ENCODE assay signal across 31 cellular contexts in the genomic region with DNA sequence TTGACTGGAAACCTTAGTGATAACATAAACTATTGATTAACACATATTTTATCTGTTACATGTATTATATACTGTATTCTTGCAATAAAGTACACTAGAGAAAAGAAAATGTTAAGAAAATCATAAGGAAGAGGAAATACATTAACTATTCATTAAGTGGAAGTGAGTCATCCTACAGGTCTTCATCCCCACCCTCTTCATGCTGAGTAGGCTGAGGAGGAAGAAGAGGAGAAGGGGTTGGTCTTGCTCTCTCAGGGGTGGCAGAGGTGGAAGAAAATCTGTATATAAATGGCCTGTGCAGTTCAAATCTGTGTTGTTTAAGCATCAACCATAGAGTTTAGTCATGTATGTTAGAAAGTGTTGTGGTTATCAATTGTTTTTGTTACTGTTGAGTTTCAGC.
"Had no signal": no experiment of that assay in that cellular context is flagged by ENCODE, and none has a peak within 500 bp of the region (broad histone marks: within the 10 kb centered on the region; RNA-seq: fewer than 3 reads in every experiment).

No MANE protein-coding gene starts in this region.

- H3K4me1 ChIP-seq: ascending aorta, breast epithelium, colonic mucosa, esophagus squamous epithelium had no signal

- FAIRE-seq: frontal cortex had no signal

- DNase-seq: activated CD4-positive, alpha-beta memory T cell treated with anti-CD3 and anti-CD28 coated beads for 36 hours; activated CD4-positive, alpha-beta T cell treated with anti-CD3 and anti-CD28 coated beads for 36 hours; activated CD4-positive, alpha-beta T cell treated with anti-CD3 and anti-CD28 coated beads, Interleukin-2, amount 10 ng/mL, durations not matched to agents 24 days and 14 days; activated CD4-positive, CD25-positive, alpha-beta regulatory T cell; activated CD4-positive, CD25-positive, alpha-beta regulatory T cell treated with anti-CD3 and anti-CD28 coated beads, Interleukin-2, amount 50 U/mL, for 72 hours; activated CD8-positive, alpha-beta memory T cell treated with anti-CD3 and anti-CD28 coated beads, Interleukin-2, amount 10 ng/mL, durations not matched to agents 7 days and 5 days; activated CD8-positive, alpha-beta memory T cell treated with anti-CD3 and anti-CD28 coated beads, Interleukin-2, amount 50 U/mL, for 4 hours; activated CD8-positive, alpha-beta T cell treated with anti-CD3 and anti-CD28 coated beads, Interleukin-2, amount 10 ng/mL, durations not matched to agents 7 days and 5 days; activated gamma-delta T cell; activated naive CD4-positive, alpha-beta T cell; activated naive CD4-positive, alpha-beta T cell treated with anti-CD3 and anti-CD28 coated beads, Interleukin-2, amount 10 ng/mL, durations not matched to agents 7 days and 5 days; activated naive CD8-positive, alpha-beta T cell treated with anti-CD3 and anti-CD28 coated beads, Interleukin-2, amount 10 ng/mL, durations not matched to agents 7 days and 5 days; activated T-cell treated with anti-CD3 and anti-CD28 coated beads, Interleukin-2, amount 50 U/mL, for 1 hour; activated T-cell treated with anti-CD3 and anti-CD28 coated beads, Interleukin-2, amount 50 U/mL, for 48 hours; central memory CD4-positive, alpha-beta T cell; cerebellar nuclear complex; colonic mucosa; effector CD8-positive, alpha-beta T cell; erythroblast; esophagus squamous epithelium; head of caudate nucleus; hippocampal formation; T-helper 17 cell; T1000 had no signal

- H3K27me3 Mint-ChIP-seq: activated CD4-positive, alpha-beta memory T cell treated with anti-CD3 and anti-CD28 coated beads for 36 hours; activated CD4-positive, alpha-beta T cell treated with anti-CD3 and anti-CD28 coated beads for 36 hours; activated CD4-positive, alpha-beta T cell treated with anti-CD3 and anti-CD28 coated beads, Interleukin-2, amount 10 ng/mL, durations not matched to agents 24 days and 14 days; activated CD8-positive, alpha-beta memory T cell treated with anti-CD3 and anti-CD28 coated beads, Interleukin-2, amount 10 ng/mL, durations not matched to agents 7 days and 5 days; activated naive CD4-positive, alpha-beta T cell treated with anti-CD3 and anti-CD28 coated beads, Interleukin-2, amount 10 ng/mL, durations not matched to agents 7 days and 5 days; activated naive CD8-positive, alpha-beta T cell treated with anti-CD3 and anti-CD28 coated beads, Interleukin-2, amount 10 ng/mL, durations not matched to agents 7 days and 5 days; brain; T-helper 17 cell had no signal

- H3K4me1 Mint-ChIP-seq: activated CD4-positive, alpha-beta T cell treated with anti-CD3 and anti-CD28 coated beads for 36 hours; activated CD4-positive, alpha-beta T cell treated with anti-CD3 and anti-CD28 coated beads, Interleukin-2, amount 10 ng/mL, durations not matched to agents 24 days and 14 days; activated CD8-positive, alpha-beta memory T cell treated with anti-CD3 and anti-CD28 coated beads, Interleukin-2, amount 10 ng/mL, durations not matched to agents 7 days and 5 days; activated naive CD4-positive, alpha-beta T cell treated with anti-CD3 and anti-CD28 coated beads, Interleukin-2, amount 10 ng/mL, durations not matched to agents 7 days and 5 days; activated naive CD8-positive, alpha-beta T cell treated with anti-CD3 and anti-CD28 coated beads, Interleukin-2, amount 10 ng/mL, durations not matched to agents 7 days and 5 days; brain; T-helper 17 cell had no signal

- H3K9me3 ChIP-seq: ascending aorta, colonic mucosa, esophagus squamous epithelium had no signal

- H3K27me3 ChIP-seq: ascending aorta, breast epithelium, cardiac muscle cell, colonic mucosa, esophagus squamous epithelium had no signal

- H3K27ac Mint-ChIP-seq: activated CD4-positive, alpha-beta memory T cell treated with anti-CD3 and anti-CD28 coated beads for 36 hours; activated CD4-positive, alpha-beta T cell treated with anti-CD3 and anti-CD28 coated beads for 36 hours; activated CD4-positive, alpha-beta T cell treated with anti-CD3 and anti-CD28 coated beads, Interleukin-2, amount 10 ng/mL, durations not matched to agents 24 days and 14 days; activated CD8-positive, alpha-beta memory T cell treated with anti-CD3 and anti-CD28 coated beads, Interleukin-2, amount 10 ng/mL, durations not matched to agents 7 days and 5 days; activated CD8-positive, alpha-beta T cell treated with anti-CD3 and anti-CD28 coated beads, Interleukin-2, amount 10 ng/mL, durations not matched to agents 7 days and 5 days; activated naive CD4-positive, alpha-beta T cell treated with anti-CD3 and anti-CD28 coated beads, Interleukin-2, amount 10 ng/mL, durations not matched to agents 7 days and 5 days; activated naive CD4-positive, alpha-beta T cell treated with anti-CD3 and anti-CD28 coated beads, Interleukin-2, amount 50 U/mL, for 72 hours; activated naive CD8-positive, alpha-beta T cell treated with anti-CD3 and anti-CD28 coated beads, Interleukin-2, amount 10 ng/mL, durations not matched to agents 7 days and 5 days; brain; T-helper 17 cell; T-helper 2 cell treated with Interferon-gamma antibody and Interleukin-4, amounts not matched to agents 5 μg/mL and 100 μg/mL, for 36 hours had no signal

- H3K36me3 ChIP-seq: ascending aorta, breast epithelium, cardiac muscle cell, colonic mucosa, esophagus squamous epithelium had no signal

- H3K27ac ChIP-seq: ascending aorta, breast epithelium, cardiac muscle cell, colonic mucosa, esophagus squamous epithelium had no signal

- H3K4me3 ChIP-seq: ascending aorta, breast epithelium, cardiac muscle cell, colonic mucosa, esophagus squamous epithelium had no signal

- H3K36me3 Mint-ChIP-seq: activated CD4-positive, alpha-beta memory T cell treated with anti-CD3 and anti-CD28 coated beads for 36 hours; activated CD8-positive, alpha-beta memory T cell treated with anti-CD3 and anti-CD28 coated beads, Interleukin-2, amount 10 ng/mL, durations not matched to agents 7 days and 5 days; activated naive CD4-positive, alpha-beta T cell treated with anti-CD3 and anti-CD28 coated beads, Interleukin-2, amount 10 ng/mL, durations not matched to agents 7 days and 5 days; activated naive CD4-positive, alpha-beta T cell treated with anti-CD3 and anti-CD28 coated beads, Interleukin-2, amount 50 U/mL, for 72 hours; activated naive CD8-positive, alpha-beta T cell treated with anti-CD3 and anti-CD28 coated beads, Interleukin-2, amount 10 ng/mL, durations not matched to agents 7 days and 5 days; brain had no signal

- ATAC-seq: activated CD4-positive, alpha-beta T cell treated with anti-CD3 and anti-CD28 coated beads for 36 hours; activated CD8-positive, alpha-beta memory T cell treated with anti-CD3 and anti-CD28 coated beads, Interleukin-2, amount 10 ng/mL, durations not matched to agents 7 days and 5 days; activated CD8-positive, alpha-beta T cell treated with anti-CD3 and anti-CD28 coated beads, Interleukin-2, amount 10 ng/mL, durations not matched to agents 7 days and 5 days; activated naive CD4-positive, alpha-beta T cell treated with anti-CD3 and anti-CD28 coated beads, Interleukin-2, amount 50 U/mL, for 72 hours; T-helper 17 cell had no signal

- H3K4me3 Mint-ChIP-seq: activated CD4-positive, alpha-beta memory T cell treated with anti-CD3 and anti-CD28 coated beads for 36 hours; activated CD4-positive, alpha-beta T cell treated with anti-CD3 and anti-CD28 coated beads for 36 hours; activated CD4-positive, alpha-beta T cell treated with anti-CD3 and anti-CD28 coated beads, Interleukin-2, amount 10 ng/mL, durations not matched to agents 24 days and 14 days; activated CD8-positive, alpha-beta memory T cell treated with anti-CD3 and anti-CD28 coated beads, Interleukin-2, amount 10 ng/mL, durations not matched to agents 7 days and 5 days; activated CD8-positive, alpha-beta T cell treated with anti-CD3 and anti-CD28 coated beads, Interleukin-2, amount 10 ng/mL, durations not matched to agents 7 days and 5 days; activated naive CD4-positive, alpha-beta T cell treated with anti-CD3 and anti-CD28 coated beads, Interleukin-2, amount 10 ng/mL, durations not matched to agents 7 days and 5 days; activated naive CD8-positive, alpha-beta T cell treated with anti-CD3 and anti-CD28 coated beads, Interleukin-2, amount 10 ng/mL, durations not matched to agents 7 days and 5 days; brain; T-helper 17 cell; T-helper 2 cell treated with Interferon-gamma antibody and Interleukin-4, amounts not matched to agents 5 μg/mL and 100 μg/mL, for 36 hours had no signal
